ENCODE assay signal across 9 cellular contexts in the genomic region with DNA sequence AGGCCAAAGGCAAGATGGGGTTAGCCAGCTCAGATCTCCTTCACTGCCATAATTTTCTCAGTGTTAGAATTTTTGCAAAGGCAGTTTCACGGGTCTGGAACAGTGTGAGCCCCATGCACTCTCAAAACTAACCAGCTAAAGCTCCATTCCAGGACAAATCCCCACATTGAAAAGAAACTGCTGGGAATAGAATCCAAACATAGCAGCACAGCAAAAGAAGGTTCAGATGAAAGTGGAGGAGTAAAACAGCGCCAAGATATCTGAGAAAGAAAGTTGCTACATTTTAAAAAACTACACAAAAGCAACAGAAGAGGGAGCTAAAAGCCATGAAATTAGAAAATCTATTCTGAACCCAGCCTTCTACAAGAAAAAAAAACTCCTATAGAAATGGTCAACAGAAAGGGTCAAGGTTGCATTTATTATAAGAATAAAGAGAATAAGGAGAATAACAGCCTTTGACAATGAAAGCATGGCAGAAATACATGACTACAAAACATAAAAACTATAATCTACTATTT. TPM values are rescaled to one million over a fixed set of nuclear protein-coding genes. Genes with fewer than 3 reads are reported as not detected.
DNase-seq lines count a peak whose midpoint lies in the region.
"Had no signal": no experiment of that assay in that cellular context is flagged by ENCODE, and none has a peak within 500 bp of the region (broad histone marks: within the 10 kb centered on the region; RNA-seq: fewer than 3 reads in every experiment).

No MANE protein-coding gene starts in this region.

- H3K27me3 ChIP-seq in adipocyte (replicated peaks; ENCODE audit: control insufficient read depth, insufficient read depth, low read length) = no peaks in the 10 kb centered on the region

- DNase-seq in DMS53 treated with DMSO at 0.1 percent for 48 hours (lab: John Stamatoyannopoulos, UW; ENCODE audit: unreplicated experiment) (peak; percentile 39), Kasumi-1 (lab: John Stamatoyannopoulos, UW) (peak; percentile 15 to 48), adipocyte (ENCODE audit: low read depth) (peak; percentile 65), lung microvascular endothelial cell (ENCODE audit: low read depth in 2 of 2) (peak; percentile 8 to 15), RPMI8226 (no peak), DMS153 treated with DMSO at 0.1 percent for 48 hours (lab: John Stamatoyannopoulos, UW; ENCODE audit: unreplicated experiment) (no peak)
- no peak for DNase-seq in activated CD4-positive, alpha-beta T cell treated with anti-CD3 and anti-CD28 coated beads, Interleukin-2, amount 50 U/mL, for 48 hours
- no peak for DNase-seq in stimulated activated CD4-positive, alpha-beta T cell treated with anti-CD3 and anti-CD28 coated beads, Interleukin-2, amount 100 ng/mL, for 48 hours

- H3K9me3 ChIP-seq in adipocyte (ENCODE audit: control insufficient read depth, low read length) = peaks cover 13% of the 10 kb centered on the region

- H3K4me1 ChIP-seq in adipocyte (ENCODE audit: control insufficient read depth, insufficient read depth, low read length) = no peaks in the 10 kb centered on the region

- no peak overlapping the region for H3K9ac ChIP-seq in adipocyte (ENCODE audit: low read length)

- H3K36me3 ChIP-seq in adipocyte (ENCODE audit: control insufficient read depth, insufficient read depth, low read length, severe bottlenecking) = no peaks in the 10 kb centered on the region

- H3K4me3 ChIP-seq in adipocyte (ENCODE audit: low read length) = no peak overlapping the region

RNA-seq across cellular contexts. Expression of a gene that starts 39.6 kb away (rescaled TPM):
- total RNA-seq in lung microvascular endothelial cell = not detected in 2 replicates
- total RNA-seq: pulmonary artery endothelial cell had no signal

Comparison
In these comparisons a context has a peak if more than half of its experiments do, and no peak if none do; other contexts are left out.
1. DNase-seq: peak in DMS53 treated with DMSO at 0.1 percent for 48 hours (single experiment), Kasumi-1 (2 of 2), adipocyte (single experiment) and lung microvascular endothelial cell (2 of 2); none in activated CD4-positive, alpha-beta T cell treated with anti-CD3 and anti-CD28 coated beads, Interleukin-2, amount 50 U/mL, for 48 hours (0 of 2), stimulated activated CD4-positive, alpha-beta T cell treated with anti-CD3 and anti-CD28 coated beads, Interleukin-2, amount 100 ng/mL, for 48 hours (0 of 2), RPMI8226 (single experiment) and DMS153 treated with DMSO at 0.1 percent for 48 hours (single experiment).